Comparison of ENCODE assay signal across 20 cellular contexts in genomic region chr11:71631551-71631950, GRCh38. TPM values are rescaled to one million over a fixed set of nuclear protein-coding genes. Genes with fewer than 3 reads are reported as not detected.
"Had no signal": no experiment of that assay in that cellular context is flagged by ENCODE, and none has a peak within 500 bp of the region (broad histone marks: within the 10 kb centered on the region; RNA-seq: fewer than 3 reads in every experiment).

No MANE protein-coding gene starts in this region.

RNA-seq across cellular contexts. Expression of gene KRTAP5-11, which starts 48.9 kb away (rescaled TPM):
- total RNA-seq: activated naive CD4-positive, alpha-beta T cell treated with anti-CD3 and anti-CD28 coated beads for 36 hours; activated naive CD4-positive, alpha-beta T cell treated with anti-CD3 and anti-CD28 coated beads, Interleukin-2, amount 50 U/mL, for 72 hours; activated naive CD8-positive, alpha-beta T cell treated with anti-CD3 and anti-CD28 coated beads for 36 hours; activated naive CD8-positive, alpha-beta T cell treated with anti-CD3 and anti-CD28 coated beads, Interleukin-2, amount 10 ng/mL, durations not matched to agents 7 days and 5 days; activated T-cell treated with anti-CD3 and anti-CD28 coated beads, Interleukin-2, amount 50 U/mL, for 4 hours; activated T-cell treated with anti-CD3 and anti-CD28 coated beads, Interleukin-2, amount 50 U/mL, for 72 hours; activated T-helper 1 cell treated with anti-CD3 and anti-CD28 coated beads, Interleukin-12 subunit alpha, Interleukin-12 subunit beta, Interleukin-2, Interleukin-4 antibody, amounts not matched to agents 30 ng/mL and 10 ng/mL and 1 ng/mL, durations not matched to agents 14 hours and 24 hours and 36 hours; activated T-helper 17 cell treated with anti-CD3 and anti-CD28 coated beads, Interleukin-2, amount 50 U/mL, for 72 hours; activated T-helper 2 cell treated with anti-CD3 and anti-CD28 coated beads, Interferon-gamma antibody, Interleukin-2, Interleukin-4, amounts not matched to agents 10 μg/mL and 5 μg/mL and 100 μg/mL, durations not matched to agents 14 hours and 24 hours and 36 hours; adrenal gland; aorta; ascending aorta; astrocyte; body of pancreas; breast epithelium; bronchial epithelial cell; cardiac muscle cell; cerebellum; chondrocyte had no signal
- polyA plus RNA-seq: adipose tissue, adrenal gland, aorta, cardiac muscle cell had no signal
